Comparison of ENCODE assay signal across 12 cellular contexts in the genomic region with DNA sequence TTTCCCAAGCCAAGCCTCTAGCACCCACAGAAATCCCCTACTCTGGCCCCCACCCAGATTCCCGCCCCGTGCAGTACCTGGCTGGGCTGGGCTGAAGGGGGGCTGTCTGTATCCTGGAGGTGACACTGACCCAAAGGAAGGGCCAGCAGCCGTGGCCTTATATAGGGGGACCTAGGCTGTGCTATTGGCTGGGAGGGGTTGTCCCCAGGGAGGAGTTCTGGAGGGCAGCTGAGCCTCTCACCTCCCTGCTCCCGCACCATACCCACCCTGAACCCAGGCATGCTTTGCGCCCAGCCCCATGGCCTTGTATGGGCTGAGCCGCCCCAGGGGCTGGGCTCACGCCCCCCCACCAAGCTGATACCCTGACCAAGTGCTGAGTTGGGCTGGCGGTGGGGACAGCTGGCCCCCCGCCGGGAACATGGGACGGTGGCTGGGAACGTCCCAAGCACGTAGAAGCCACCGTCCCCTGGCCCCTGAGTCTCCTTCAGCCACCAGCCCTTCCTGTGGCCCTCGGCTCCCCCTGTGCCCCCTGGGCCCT. TPM values are rescaled to one million over a fixed set of nuclear protein-coding genes. Genes with fewer than 3 reads are reported as not detected.
DNase-seq lines count a peak whose midpoint lies in the region; ATAC-seq and TF ChIP-seq lines count a peak whose summit lies in the region.
"Had no signal": no experiment of that assay in that cellular context is flagged by ENCODE, and none has a peak within 500 bp of the region (broad histone marks: within the 10 kb centered on the region; RNA-seq: fewer than 3 reads in every experiment).

CKM (minus strand) TSS at position 132 of the 538 bp plus-strand sequence. CDS start 3,162 bp downstream, outside the sequence.

- H3K9me3 Mint-ChIP-seq in activated naive CD4-positive, alpha-beta T cell treated with anti-CD3 and anti-CD28 coated beads, Interleukin-2, amount 50 U/mL, for 72 hours = no peaks in the 10 kb centered on the region

- H3K36me3 Mint-ChIP-seq in activated naive CD4-positive, alpha-beta T cell treated with anti-CD3 and anti-CD28 coated beads, Interleukin-2, amount 50 U/mL, for 72 hours = no peaks in the 10 kb centered on the region

- H3K4me1 ChIP-seq in HCT116 (ENCODE audit: control insufficient read depth in 1 of 2, insufficient read depth in 2 of 2, low read length in 2 of 2) = peaks cover 23 to 29% of the 10 kb centered on the region in 2 experiments
- peaks cover 12% of the 10 kb centered on the region for H3K4me1 ChIP-seq in ectodermal cell (ENCODE audit: control insufficient read depth, insufficient read depth, low read length)
- peaks cover 7% of the 10 kb centered on the region; the same call in 1 of the 2 replicates for H3K4me1 ChIP-seq in iPS-20b (ENCODE audit: insufficient read depth, low read length)
- H3K4me1 ChIP-seq in skeletal muscle tissue (ENCODE audit: control insufficient read depth in 3 of 3, insufficient read depth in 3 of 3, low read length in 3 of 3) = peaks cover 18 to 56% (median 35%) of the 10 kb centered on the region in 3 donors

- no peak for TF ChIP-seq CTCF in HCT116 (IDR thresholded peaks at IDR 0.05 in 2 of 3, conservative IDR thresholded peaks at IDR 0.05 in 1 of 3; ENCODE audit: borderline replicate concordance in 1 of 3, insufficient read depth in 1 of 3, low read depth in 2 of 3, low read length in 2 of 3)

- no peaks in the 10 kb centered on the region for H3K36me3 ChIP-seq in HCT116 (ENCODE audit: control insufficient read depth in 1 of 2, insufficient read depth in 2 of 2, low read length in 2 of 2)
- no peaks in the 10 kb centered on the region for H3K36me3 ChIP-seq in ectodermal cell (ENCODE audit: control insufficient read depth, insufficient read depth, low read length)
- no peaks in the 10 kb centered on the region for H3K36me3 ChIP-seq in iPS-20b (ENCODE audit: insufficient read depth, low read depth, low read length)
- peaks cover 20 to 33% (median 24%) of the 10 kb centered on the region in 3 donors for H3K36me3 ChIP-seq in skeletal muscle tissue (ENCODE audit: control insufficient read depth in 3 of 3, insufficient read depth in 3 of 3, low read length in 3 of 3)

- H3K9me2 ChIP-seq in HCT116 (ENCODE audit: insufficient read depth) = no peaks in the 10 kb centered on the region

- H3K27ac ChIP-seq in HCT116 (ENCODE audit: low read depth, low read length) (no peak within 1 kb of the TSS; the same call in 1 of the 2 replicates), ectodermal cell (ENCODE audit: insufficient read depth, low read depth, low read length, poor library complexity, severe bottlenecking) (peak within 1 kb of the TSS; percentile 10), iPS-20b (ENCODE audit: low read length) (no peak within 1 kb of the TSS), skeletal muscle tissue (ENCODE audit: low read depth, low read length) (peak within 1 kb of the TSS; percentile 100)

- intact Hi-C loops in HCT116 (cut with micrococcal nuclease) = no loop called here

- no peaks in the 10 kb centered on the region for H3K27me3 ChIP-seq in HCT116 (ENCODE audit: insufficient read depth, low read length)
- H3K27me3 ChIP-seq in ectodermal cell (ENCODE audit: control insufficient read depth, insufficient read depth, low read length, poor library complexity, severe bottlenecking) = peaks cover 20% of the 10 kb centered on the region
- H3K27me3 ChIP-seq in iPS-20b (ENCODE audit: insufficient read depth, low read length) = peaks cover 45% of the 10 kb centered on the region
- peaks cover 3 to 16% (median 7%) of the 10 kb centered on the region in 3 donors for H3K27me3 ChIP-seq in skeletal muscle tissue (ENCODE audit: control insufficient read depth in 3 of 3, insufficient read depth in 3 of 3, low read length in 3 of 3)

- no peaks in the 10 kb centered on the region for H3K9me3 ChIP-seq in HCT116 (ENCODE audit: control insufficient read depth in 1 of 2, insufficient read depth in 1 of 2, low read depth in 1 of 2, low read length in 2 of 2)
- no peaks in the 10 kb centered on the region for H3K9me3 ChIP-seq in ectodermal cell (ENCODE audit: control insufficient read depth, low read length)
- no peaks in the 10 kb centered on the region for H3K9me3 ChIP-seq in iPS-20b (ENCODE audit: insufficient read depth, low read depth, low read length)
- H3K9me3 ChIP-seq in skeletal muscle tissue (ENCODE audit: control insufficient read depth in 3 of 3, low read length in 3 of 3) = no peaks in the 10 kb centered on the region

- H3K27ac Mint-ChIP-seq in activated naive CD4-positive, alpha-beta T cell treated with anti-CD3 and anti-CD28 coated beads, Interleukin-2, amount 50 U/mL, for 72 hours = no peak within 1 kb of the TSS

- no peak for TF ChIP-seq RAD21 in HCT116 (IDR thresholded peaks at IDR 0.05; ENCODE audit: low read depth)

- no peak for ATAC-seq in HCT116
- ATAC-seq in GM19328 (IDR thresholded peaks at IDR 0.05; ENCODE audit: unreplicated experiment) = no peak
- no peak for ATAC-seq in activated naive CD4-positive, alpha-beta T cell treated with anti-CD3 and anti-CD28 coated beads, Interleukin-2, amount 50 U/mL, for 72 hours
- no peak for ATAC-seq in HG02938 (IDR thresholded peaks at IDR 0.05; ENCODE audit: unreplicated experiment)
- ATAC-seq: left lobe of liver had no signal

- peak within 1 kb of the TSS; percentile 59; the same call in 1 of the 2 replicates for H3K4me2 ChIP-seq in HCT116 (ENCODE audit: low read length)

- DNase-seq in HCT116 (ENCODE audit: low read depth, low spot score) (no peak), kidney glomerular epithelial cell (lab: John Stamatoyannopoulos, UW) (no peak)
- DNase-seq in activated naive CD4-positive, alpha-beta T cell treated with anti-CD3 and anti-CD28 coated beads, Interleukin-2, amount 50 U/mL, for 72 hours (ENCODE audit: low spot score in 2 of 2) = no peak
- DNase-seq: DMS79, Kasumi-1, NCI-H510A treated with DMSO at 0.1 percent for 48 hours had no signal

- WGBS in ectodermal cell, 2 experiments = 62 to 63% methylated on average over 15 of the region's 15 CpGs

- no peak within 1 kb of the TSS for H3K9ac ChIP-seq in HCT116 (ENCODE audit: low read length)
- H3K9ac ChIP-seq in iPS-20b (ENCODE audit: low read depth, low read length) = peak within 1 kb of the TSS; percentile 63; the same call in 1 of the 2 replicates
- peak within 1 kb of the TSS; percentile 98 to 100 (median 100) for H3K9ac ChIP-seq in skeletal muscle tissue (ENCODE audit: low read depth in 1 of 3, low read length in 3 of 3)

- CTCF ChIA-PET in HCT116 (lab: Charles Lee) = no interaction called here

- H3K79me2 ChIP-seq in HCT116 (ENCODE audit: insufficient read depth, low read length) = no peaks in the 10 kb centered on the region

- no peaks in the 10 kb centered on the region for H4K20me1 ChIP-seq in HCT116 (ENCODE audit: insufficient read depth)

- POLR2A ChIA-PET in HCT116 (lab: Charles Lee) = no interaction called here

- H2AFZ ChIP-seq in HCT116 (ENCODE audit: low read depth, low read length, poor library complexity, severe bottlenecking) = no peak within 1 kb of the TSS

- RAD21 ChIA-PET in HCT116 (lab: Charles Lee; ENCODE audit: low non-redundant PET in 1 of 2, low total read pairs in 2 of 2, uncharacterized antibody in 2 of 2, unreplicated experiment in 2 of 2) = no interaction called here

- TF ChIP-seq POLR2A in HCT116 (IDR thresholded peaks at IDR 0.05; ENCODE audit: borderline replicate concordance, extremely low read depth, insufficient read depth, insufficient read length) = no peak

- BruUV-seq in HCT116 (replicated peaks; lab: Mats Ljungman, UMichigan) = no TSS peak

- no peak within 1 kb of the TSS for H3K4me3 ChIP-seq in HCT116 (replicated peaks in 1 of 2; ENCODE audit: low read depth in 1 of 2, low read length in 2 of 2)
- peak within 1 kb of the TSS; percentile 18 for H3K4me3 ChIP-seq in ectodermal cell (ENCODE audit: insufficient read depth, low read depth, low read length)
- peak within 1 kb of the TSS; percentile 64 for H3K4me3 ChIP-seq in iPS-20b (ENCODE audit: low read length)
- H3K4me3 ChIP-seq in skeletal muscle tissue (ENCODE audit: low read length in 3 of 3) = peak within 1 kb of the TSS; percentile 94 to 99 (median 98)

TF ChIP-seq in HCT116, 20 proteins besides CTCF, POLR2A, EP300 and RAD21:
- TF ChIP-seq CEBPB (IDR thresholded peaks at IDR 0.05; ENCODE audit: low read depth) = no peak
- TF ChIP-seq SIN3A (IDR thresholded peaks at IDR 0.05; ENCODE audit: low read depth) = no peak
- no peak for TF ChIP-seq ELF1 (IDR thresholded peaks at IDR 0.05; ENCODE audit: borderline replicate concordance, low read depth)
- TF ChIP-seq TCF7L2 (IDR thresholded peaks at IDR 0.05; ENCODE audit: borderline replicate concordance, extremely low read depth, insufficient read depth, insufficient read length) = no peak
- TF ChIP-seq JUND (IDR thresholded peaks at IDR 0.05) = no peak
- TF ChIP-seq CBX3 (IDR thresholded peaks at IDR 0.05; ENCODE audit: low read depth) = no peak
- TF ChIP-seq, protein P1, sequence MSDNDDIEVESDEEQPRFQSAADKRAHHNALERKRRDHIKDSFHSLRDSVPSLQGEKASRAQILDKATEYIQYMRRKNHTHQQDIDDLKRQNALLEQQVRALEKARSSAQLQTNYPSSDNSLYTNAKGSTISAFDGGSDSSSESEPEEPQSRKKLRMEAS (IDR thresholded peaks at IDR 0.05) = no peak
- no peak for TF ChIP-seq FOSL1 (IDR thresholded peaks at IDR 0.05; ENCODE audit: low read depth)

RNA-seq across cellular contexts. Expression of gene CKM, which starts in this region (rescaled TPM):
- total RNA-seq in HCT116 (2021; ENCODE audit: unreplicated experiment) (not detected), skeletal muscle tissue (3,746 TPM)
- polyA plus RNA-seq in HCT116 (2012) = 0.09 and 0.10 TPM in 2 replicates
- polyA plus RNA-seq in ectodermal cell (2013, experiment 1 of 4) = 0.41 TPM
- not detected for polyA plus RNA-seq in ectodermal cell (2013, experiment 2 of 4)
- not detected for polyA plus RNA-seq in ectodermal cell (2013, experiment 3 of 4)
- 0.45 TPM for polyA plus RNA-seq in ectodermal cell (2013, experiment 4 of 4)
- not detected for total RNA-seq in activated naive CD4-positive, alpha-beta T cell treated with anti-CD3 and anti-CD28 coated beads, Interleukin-2, amount 50 U/mL, for 72 hours
- total RNA-seq: left lobe of liver had no signal

Comparison
In these comparisons a context has a peak if more than half of its experiments do, and no peak if none do; other contexts are left out.
1. RNA of gene CKM (total RNA-seq): 3,746 TPM in skeletal muscle tissue (single experiment); not detected in HCT116 (single experiment) and not detected in activated naive CD4-positive, alpha-beta T cell treated with anti-CD3 and anti-CD28 coated beads, Interleukin-2, amount 50 U/mL, for 72 hours; every median in the first group is over 1,000 times any median in the second.
2. H3K27ac ChIP-seq: peak in ectodermal cell (single experiment) and skeletal muscle tissue (single experiment); none in HCT116 (single experiment) and iPS-20b (single experiment).
3. H3K4me3 ChIP-seq: peak in ectodermal cell (single experiment), iPS-20b (single experiment) and skeletal muscle tissue (3 of 3); none in HCT116 (0 of 2).